In the genomic region with DNA sequence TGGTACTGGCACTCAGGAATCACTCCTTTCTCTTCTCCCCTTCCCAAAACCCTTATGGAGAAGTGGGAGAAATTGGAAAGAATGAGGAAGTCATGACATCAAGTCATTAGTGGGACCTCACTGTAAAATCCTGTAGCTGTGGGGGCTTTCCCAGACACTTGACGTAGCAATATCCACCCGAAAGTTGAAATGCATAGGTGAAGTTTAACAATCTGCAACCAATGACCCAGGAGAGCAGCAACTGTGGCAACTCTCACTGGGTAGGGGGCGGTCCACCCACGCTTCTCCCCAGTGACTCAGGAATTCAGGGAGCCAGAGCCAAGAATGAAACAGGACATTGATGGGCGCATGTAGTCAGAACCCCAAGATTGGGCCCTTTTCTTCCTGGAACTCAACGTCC, we compare ENCODE assay signal across 11 cellular contexts. TPM values are rescaled to one million over a fixed set of nuclear protein-coding genes. Genes with fewer than 3 reads are reported as not detected.
DNase-seq lines count a peak whose midpoint lies in the region; ATAC-seq and TF ChIP-seq lines count a peak whose summit lies in the region.
"Had no signal": no experiment of that assay in that cellular context is flagged by ENCODE, and none has a peak within 500 bp of the region (broad histone marks: within the 10 kb centered on the region; RNA-seq: fewer than 3 reads in every experiment).

No MANE protein-coding gene starts in this region.

- POLR2A ChIA-PET in activated CD4-positive, alpha-beta T cell treated with anti-CD3 and anti-CD28 coated beads for 36 hours (lab: Charles Lee): no interaction called here

- no peak for TF ChIP-seq CTCF in lower lobe of right lung (IDR thresholded peaks at IDR 0.05)

- H3K4me1 ChIP-seq in HUES64 (ENCODE audit: insufficient read depth, low read length): peaks cover 38% of the 10 kb centered on the region
- H3K4me1 ChIP-seq in lower lobe of right lung: peaks cover 53% of the 10 kb centered on the region
- H3K4me1 ChIP-seq in subcutaneous abdominal adipose tissue (ENCODE audit: control insufficient read depth in 5 of 5, insufficient read depth in 5 of 5, low read length in 5 of 5): peaks cover 15 to 72% (median 66%) of the 10 kb centered on the region in 5 donors

- no peak overlapping the region for H3K27ac Mint-ChIP-seq in activated CD4-positive, alpha-beta T cell treated with anti-CD3 and anti-CD28 coated beads for 36 hours
- H3K27ac Mint-ChIP-seq: activated CD4-positive, alpha-beta T cell treated with anti-CD3 and anti-CD28 coated beads, Interleukin-2, amount 10 ng/mL, durations not matched to agents 7 days and 5 days had no signal

- peaks cover 2% of the 10 kb centered on the region for H3K27me3 Mint-ChIP-seq in activated CD4-positive, alpha-beta T cell treated with anti-CD3 and anti-CD28 coated beads for 36 hours

- H3K9me3 ChIP-seq in HUES64 (ENCODE audit: insufficient read depth, low read depth, low read length): no peaks in the 10 kb centered on the region
- no peaks in the 10 kb centered on the region for H3K9me3 ChIP-seq in lower lobe of right lung
- no peaks in the 10 kb centered on the region for H3K9me3 ChIP-seq in subcutaneous abdominal adipose tissue (ENCODE audit: control insufficient read depth in 5 of 5, low read length in 5 of 5)

- H3K4me1 Mint-ChIP-seq in activated CD4-positive, alpha-beta T cell treated with anti-CD3 and anti-CD28 coated beads for 36 hours: peaks cover 18% of the 10 kb centered on the region

- no peaks in the 10 kb centered on the region for H3K36me3 ChIP-seq in HUES64 (ENCODE audit: insufficient read depth, low read length)
- H3K36me3 ChIP-seq in lower lobe of right lung: no peaks in the 10 kb centered on the region
- H3K36me3 ChIP-seq in subcutaneous abdominal adipose tissue (ENCODE audit: control insufficient read depth in 5 of 5, insufficient read depth in 5 of 5, low read length in 5 of 5): no peaks in the 10 kb centered on the region

- intact Hi-C loops in lower lobe of right lung (cut with DNase I): no loop called here
- intact Hi-C loops in sciatic nerve (cut with DNase I): no loop called here
- intact Hi-C loops in activated CD4-positive, alpha-beta T cell treated with anti-CD3 and anti-CD28 coated beads for 36 hours (cut with DNase I, micrococcal nuclease): no loop called here

- no peak overlapping the region for H3K4me3 Mint-ChIP-seq in activated CD4-positive, alpha-beta T cell treated with anti-CD3 and anti-CD28 coated beads for 36 hours
- H3K4me3 Mint-ChIP-seq: activated CD4-positive, alpha-beta T cell treated with anti-CD3 and anti-CD28 coated beads, Interleukin-2, amount 10 ng/mL, durations not matched to agents 7 days and 5 days had no signal

- no peak overlapping the region for H3K4me3 ChIP-seq in HUES64 (ENCODE audit: low read length)
- no peak overlapping the region for H3K4me3 ChIP-seq in lower lobe of right lung
- peak overlapping the region in 3 of 5 donors; percentile 17 to 46 (median 42) for H3K4me3 ChIP-seq in subcutaneous abdominal adipose tissue (ENCODE audit: low read depth in 1 of 5, low read length in 5 of 5)

- WGBS in HUES64: 73% methylated on average over 6 of the region's 6 CpGs

- CTCF ChIA-PET in activated CD4-positive, alpha-beta T cell treated with anti-CD3 and anti-CD28 coated beads for 36 hours (lab: Charles Lee): interaction anchor here (0.6 kb wide), 1 partner anchor 51 kb away, joined by 3 read pairs; no protein-coding TSS in a partner anchor

- ATAC-seq in lower lobe of right lung (peak in 1 of 2 donors; percentile 16), sciatic nerve (no peak)
- no peak for ATAC-seq in activated CD4-positive, alpha-beta T cell treated with anti-CD3 and anti-CD28 coated beads for 36 hours

- no peaks in the 10 kb centered on the region for H3K27me3 ChIP-seq in HUES64 (ENCODE audit: insufficient read depth, low read length)
- no peaks in the 10 kb centered on the region for H3K27me3 ChIP-seq in lower lobe of right lung (ENCODE audit: low read depth)
- H3K27me3 ChIP-seq in subcutaneous abdominal adipose tissue (ENCODE audit: control insufficient read depth in 5 of 5, insufficient read depth in 4 of 5, low read length in 5 of 5): no peaks in the 10 kb centered on the region

- no peaks in the 10 kb centered on the region for H3K9me3 Mint-ChIP-seq in activated CD4-positive, alpha-beta T cell treated with anti-CD3 and anti-CD28 coated beads for 36 hours (ENCODE audit: low read depth)
- H3K9me3 Mint-ChIP-seq: activated CD4-positive, alpha-beta T cell treated with anti-CD3 and anti-CD28 coated beads, Interleukin-2, amount 10 ng/mL, durations not matched to agents 7 days and 5 days had no signal

- no peak for DNase-seq in caudate nucleus (lab: John Stamatoyannopoulos, UW)
- no peak for DNase-seq in lower lobe of right lung
- DNase-seq in sciatic nerve (ENCODE audit: low spot score): no peak
- no peak for DNase-seq in activated CD4-positive, alpha-beta T cell treated with anti-CD3 and anti-CD28 coated beads for 36 hours
- no peak for DNase-seq in islet precursor cell
- DNase-seq in NK-92 (lab: John Stamatoyannopoulos, UW; ENCODE audit: unreplicated experiment): no peak
- DNase-seq: activated CD4-positive, alpha-beta T cell treated with anti-CD3 and anti-CD28 coated beads, Interleukin-2, amount 10 ng/mL, durations not matched to agents 7 days and 5 days; GF-D8; NCI-H1092 treated with DMSO at 0.1 percent for 48 hours had no signal

- no peak overlapping the region for H3K9ac ChIP-seq in HUES64 (ENCODE audit: low read depth, low read length)
- H3K9ac ChIP-seq in subcutaneous abdominal adipose tissue (ENCODE audit: low read length in 5 of 5): peak overlapping the region in 3 of 5 donors; percentile 20 to 51 (median 35)

- H3K36me3 Mint-ChIP-seq in activated CD4-positive, alpha-beta T cell treated with anti-CD3 and anti-CD28 coated beads for 36 hours (ENCODE audit: low read depth): no peaks in the 10 kb centered on the region

- H3K27ac ChIP-seq in HUES64 (ENCODE audit: low read depth, low read length) (peak overlapping the region; percentile 20), caudate nucleus (ENCODE audit: low read depth, low read length) (peak overlapping the region; percentile 72), lower lobe of right lung (peak overlapping the region; percentile 79), subcutaneous abdominal adipose tissue (ENCODE audit: low read depth, low read length) (peak overlapping the region; percentile 74)

RNA-seq across cellular contexts. Expression of a gene that starts 27.0 kb away (rescaled TPM):
- 0.20 TPM for polyA plus RNA-seq in HUES64 (2013, experiment 1 of 2)
- 0.13 TPM for polyA plus RNA-seq in HUES64 (2013, experiment 2 of 2)
- total RNA-seq in lower lobe of right lung (1.9 TPM), sciatic nerve (0.40 TPM)
- total RNA-seq in activated CD4-positive, alpha-beta T cell treated with anti-CD3 and anti-CD28 coated beads for 36 hours: under 1 TPM; 0.14 to 0.18 TPM
- total RNA-seq: activated CD4-positive, alpha-beta T cell treated with anti-CD3 and anti-CD28 coated beads, Interleukin-2, amount 10 ng/mL, durations not matched to agents 7 days and 5 days had no signal

Comparison
In these comparisons a context has a peak if more than half of its experiments do, and no peak if none do; other contexts are left out.
1. H3K27ac ChIP-seq: peak in every context shown above with its lines; median percentile 79 in lower lobe of right lung; 74 in subcutaneous abdominal adipose tissue; 72 in caudate nucleus; 20 in HUES64.
2. H3K4me3 ChIP-seq: peak in subcutaneous abdominal adipose tissue (3 of 5); none in HUES64 (single experiment) and lower lobe of right lung (single experiment).